ENCODE assay signal across 19 cellular contexts in genomic region chr17:28615260-28615940, GRCh38. TPM values are rescaled to one million over a fixed set of nuclear protein-coding genes. Genes with fewer than 3 reads are reported as not detected.
DNase-seq lines count a peak whose midpoint lies in the region; ATAC-seq and TF ChIP-seq lines count a peak whose summit lies in the region.
"Had no signal": no experiment of that assay in that cellular context is flagged by ENCODE, and none has a peak within 500 bp of the region (broad histone marks: within the 10 kb centered on the region; RNA-seq: fewer than 3 reads in every experiment).

No MANE protein-coding gene starts in this region.

- no peak for ATAC-seq in stimulated activated memory B cell treated with anti-CD40 and anti-IgM and Interleukin-4, amounts not matched to agents 10 μg/mL and 1 μg/mL and 100 μg/mL, for 72 hours
- no peak for ATAC-seq in GM18502 (IDR thresholded peaks at IDR 0.05; ENCODE audit: poor library complexity, unreplicated experiment)
- ATAC-seq: A549, Right ventricle myocardium inferior, SK-N-SH treated with all-trans-retinoic acid at 6 μM for 48 hours had no signal

- H3K36me3 Mint-ChIP-seq in endothelial cell (ENCODE audit: low read depth, unreplicated experiment): peaks cover 60% of the 10 kb centered on the region
- peaks cover 66% of the 10 kb centered on the region for H3K36me3 Mint-ChIP-seq in stimulated activated memory B cell treated with anti-CD40 and anti-IgM and Interleukin-4, amounts not matched to agents 10 μg/mL and 1 μg/mL and 100 μg/mL, for 72 hours

- H3K27ac Mint-ChIP-seq in endothelial cell (ENCODE audit: unreplicated experiment): no peak overlapping the region
- peak overlapping the region; percentile 27 for H3K27ac Mint-ChIP-seq in stimulated activated memory B cell treated with anti-CD40 and anti-IgM and Interleukin-4, amounts not matched to agents 10 μg/mL and 1 μg/mL and 100 μg/mL, for 72 hours

- H3K9me3 Mint-ChIP-seq in endothelial cell (ENCODE audit: unreplicated experiment): no peaks in the 10 kb centered on the region
- H3K9me3 Mint-ChIP-seq in stimulated activated memory B cell treated with anti-CD40 and anti-IgM and Interleukin-4, amounts not matched to agents 10 μg/mL and 1 μg/mL and 100 μg/mL, for 72 hours: no peaks in the 10 kb centered on the region

- TF ChIP-seq CTCF in endothelial cell (IDR thresholded peaks at IDR 0.05; ENCODE audit: unreplicated experiment): no peak

- peak overlapping the region; percentile 57 for H3K4me3 Mint-ChIP-seq in endothelial cell (ENCODE audit: unreplicated experiment)
- no peak overlapping the region for H3K4me3 Mint-ChIP-seq in stimulated activated memory B cell treated with anti-CD40 and anti-IgM and Interleukin-4, amounts not matched to agents 10 μg/mL and 1 μg/mL and 100 μg/mL, for 72 hours

- DNase-seq in SIG-M5 treated with dmso at 0.1 percent for 504 hours (lab: John Stamatoyannopoulos, UW; ENCODE audit: unreplicated experiment) (peak; percentile 11), SIG-M5 (lab: John Stamatoyannopoulos, UW) (no peak), NCI-H1092 treated with DMSO at 0.1 percent for 48 hours (lab: John Stamatoyannopoulos, UW) (peak; percentile 84), endothelial cell (ENCODE audit: low spot score) (no peak), NCI-H2081 (lab: John Stamatoyannopoulos, UW) (no peak), T-helper 1 cell (no peak)
- DNase-seq: C1 segment of cervical spinal cord, DMS 273 treated with DMSO at 0.1 percent for 48 hours, NCI-H1105, NCI-H1694, NCI-H2171, NCI-H446, NCI-H69, Peyer's patch had no signal

- peaks cover 27% of the 10 kb centered on the region for H3K4me1 Mint-ChIP-seq in endothelial cell (ENCODE audit: unreplicated experiment)
- H3K4me1 Mint-ChIP-seq in stimulated activated memory B cell treated with anti-CD40 and anti-IgM and Interleukin-4, amounts not matched to agents 10 μg/mL and 1 μg/mL and 100 μg/mL, for 72 hours: peaks cover 36% of the 10 kb centered on the region

- H3K27me3 Mint-ChIP-seq in endothelial cell (ENCODE audit: unreplicated experiment): peaks cover 6% of the 10 kb centered on the region
- H3K27me3 Mint-ChIP-seq in stimulated activated memory B cell treated with anti-CD40 and anti-IgM and Interleukin-4, amounts not matched to agents 10 μg/mL and 1 μg/mL and 100 μg/mL, for 72 hours: no peaks in the 10 kb centered on the region

RNA-seq across cellular contexts. Expression of gene RSKR, which starts 1.4 kb away (rescaled TPM):
- 25.1 TPM for total RNA-seq in endothelial cell (ENCODE audit: unreplicated experiment)

RNA-seq across cellular contexts. Expression of gene SPAG5, which starts 16.6 kb away (rescaled TPM):
- 28.5 TPM for total RNA-seq in endothelial cell (ENCODE audit: unreplicated experiment)

RNA-seq across cellular contexts. Expression of gene BLTP2, which starts 29.6 kb away (rescaled TPM):
- total RNA-seq in endothelial cell (ENCODE audit: unreplicated experiment): 203 TPM

RNA-seq across cellular contexts. Expression of gene ALDOC, which starts 38.7 kb away (rescaled TPM):
- total RNA-seq in endothelial cell (ENCODE audit: unreplicated experiment): 18.3 TPM

RNA-seq across cellular contexts. Expression of gene PIGS, which starts 44.1 kb away (rescaled TPM):
- total RNA-seq in endothelial cell (ENCODE audit: unreplicated experiment): 53.6 TPM

Comparison
In these comparisons a context has a peak if more than half of its experiments do, and no peak if none do; other contexts are left out.
1. DNase-seq: peak in SIG-M5 treated with dmso at 0.1 percent for 504 hours (single experiment) and NCI-H1092 treated with DMSO at 0.1 percent for 48 hours (single experiment); none in SIG-M5 (single experiment), endothelial cell (single experiment), NCI-H2081 (0 of 2) and T-helper 1 cell (0 of 5).